ENCODE assay signal across 8 cellular contexts in genomic region chr15:68795298-68795848, GRCh38. TPM values are rescaled to one million over a fixed set of nuclear protein-coding genes. Genes with fewer than 3 reads are reported as not detected.
DNase-seq lines count a peak whose midpoint lies in the region; TF ChIP-seq lines count a peak whose summit lies in the region.

No MANE protein-coding gene starts in this region.

- TF ChIP-seq CTCF in H9 (conservative IDR thresholded peaks at IDR 0.05), result no peak
- TF ChIP-seq CTCF in neural progenitor cell (IDR thresholded peaks at IDR 0.05), result no peak

- no peaks in the 10 kb centered on the region for H3K23me2 ChIP-seq in H9 (ENCODE audit: insufficient read length, low read depth, low read length, poor library complexity, severe bottlenecking)

- H3K9me3 ChIP-seq in H9 (ENCODE audit: control insufficient read depth, low read depth, low read length), result no peaks in the 10 kb centered on the region
- H3K9me3 ChIP-seq in neural progenitor cell (ENCODE audit: low read depth), result no peaks in the 10 kb centered on the region

- H3K36me3 ChIP-seq in neural progenitor cell, result no peaks in the 10 kb centered on the region

- H3K27me3 Mint-ChIP-seq in H9 (ENCODE audit: low read depth) (no peaks in the 10 kb centered on the region), neural progenitor cell (ENCODE audit: insufficient read depth, low read depth) (no peaks in the 10 kb centered on the region)

- H3K4me1 Mint-ChIP-seq in H9, result peaks cover 87 to 88% of the 10 kb centered on the region in 2 experiments
- peaks cover 90% of the 10 kb centered on the region for H3K4me1 Mint-ChIP-seq in neural progenitor cell

- peak overlapping the region; percentile 27 for H3K4me3 ChIP-seq in neural progenitor cell

- peak overlapping the region; percentile 16 to 57; a peak in 3 of 5 replicates for H3K4me3 Mint-ChIP-seq in H9
- H3K4me3 Mint-ChIP-seq in neural progenitor cell, result peak overlapping the region; percentile 55

- H3K56ac ChIP-seq in H9 (ENCODE audit: insufficient read length, low read depth, low read length), result no peak overlapping the region

- peak overlapping the region; percentile 34 for H4K91ac ChIP-seq in H9 (ENCODE audit: insufficient read length, low read depth, low read length)

- H3K27ac ChIP-seq in H9 (ENCODE audit: insufficient read length, low read depth, low read length) (peak overlapping the region; percentile 2), neural progenitor cell (peak overlapping the region; percentile 72), substantia nigra (ENCODE audit: low read depth, low read length, poor library complexity, severe bottlenecking) (peak overlapping the region; percentile 99)

- H3K18ac ChIP-seq in H9 (ENCODE audit: insufficient read length, low read depth, low read length), result peak overlapping the region; percentile 58

- H3K14ac ChIP-seq in H9 (ENCODE audit: insufficient read depth, low read length), result peak overlapping the region; percentile 54; the same call in 1 of the 2 replicates

- peaks cover 2 to 21% (median 13%) of the 10 kb centered on the region in 3 experiments; a peak in 6 of 7 replicates for H3K36me3 Mint-ChIP-seq in H9 (ENCODE audit: insufficient read depth in 1 of 3, low read depth in 3 of 3)
- peaks cover 18% of the 10 kb centered on the region for H3K36me3 Mint-ChIP-seq in neural progenitor cell

- H4K8ac ChIP-seq in H9 (replicated peaks; ENCODE audit: insufficient read length, low read depth, low read length), result no peak overlapping the region

- H3K4me1 ChIP-seq in H9 (ENCODE audit: insufficient read depth, low read length) (peaks cover 35% of the 10 kb centered on the region; the same call in 1 of the 2 replicates), neural progenitor cell (peaks cover 56% of the 10 kb centered on the region)

- no peak overlapping the region for H2BK20ac ChIP-seq in H9 (ENCODE audit: low read depth, low read length, poor library complexity, severe bottlenecking)

- H3K4ac ChIP-seq in H9 (ENCODE audit: low read depth, low read length), result no peak overlapping the region; the same call in 1 of the 2 replicates

- H2BK120ac ChIP-seq in H9 (ENCODE audit: low read depth, low read length, poor library complexity, severe bottlenecking), result no peak overlapping the region

- H3T11ph ChIP-seq in H9 (ENCODE audit: low read length), result no peak overlapping the region

- no peaks in the 10 kb centered on the region for H4K20me1 ChIP-seq in H9 (ENCODE audit: control insufficient read depth, insufficient read depth, insufficient read length)
- peaks cover 100% of the 10 kb centered on the region for H4K20me1 ChIP-seq in neural progenitor cell (ENCODE audit: low read depth)

- H2AFZ ChIP-seq in H9 (ENCODE audit: low read length) (no peak overlapping the region), neural progenitor cell (replicated peaks) (no peak overlapping the region)

- H3F3A ChIP-seq in neural progenitor cell (ENCODE audit: low read depth), result peaks cover 15% of the 10 kb centered on the region

- peak overlapping the region; percentile 25 for H3K9ac ChIP-seq in H9 (ENCODE audit: extremely low read depth, insufficient read length, low read length)
- no peak overlapping the region for H3K9ac ChIP-seq in neural progenitor cell

- no peak overlapping the region for H4K5ac ChIP-seq in H9 (ENCODE audit: insufficient read length, low read depth, low read length)

- no peak overlapping the region for H2AK5ac ChIP-seq in H9 (ENCODE audit: insufficient read length, low read length)

- no peak overlapping the region for H2BK5ac ChIP-seq in H9 (ENCODE audit: insufficient read length, low read length)

- H2BK12ac ChIP-seq in H9 (ENCODE audit: insufficient read length, low read depth, low read length), result no peak overlapping the region

- H3K27ac Mint-ChIP-seq in H9 (peak overlapping the region; percentile 78 to 92 (median 80); a peak in 6 of 7 replicates), neural progenitor cell (peak overlapping the region; percentile 75)

- H3K4me2 ChIP-seq in H9 (ENCODE audit: insufficient read depth, insufficient read length, low read length) (peak overlapping the region; percentile 20), neural progenitor cell (peak overlapping the region; percentile 65)

- H3K79me1 ChIP-seq in H9 (ENCODE audit: insufficient read depth, low read depth, low read length, poor library complexity, severe bottlenecking), result peaks cover 22% of the 10 kb centered on the region

- DNase-seq in COR-L47 (lab: John Stamatoyannopoulos, UW) (peak; percentile 95), H9 (peak; percentile 94), NOMO-1 treated with dmso at 0.1 percent for 144 hours (lab: John Stamatoyannopoulos, UW; ENCODE audit: unreplicated experiment) (peak; percentile 88), germinal center (ENCODE audit: low spot score) (peak; percentile 83), neural progenitor cell (ENCODE audit: low spot score) (peak; percentile 96), substantia nigra (lab: John Stamatoyannopoulos, UW) (peak; percentile 33 to 96 (median 88)), OCI-M1 (lab: John Stamatoyannopoulos, UW) (no peak)
- peak; percentile 61 for DNase-seq in activated naive CD4-positive, alpha-beta T cell treated with anti-CD3 and anti-CD28 coated beads, Interleukin-2, amount 50 U/mL, for 16 hours

- no peak overlapping the region for H3K23ac ChIP-seq in H9 (ENCODE audit: insufficient read length, low read depth, low read length)

- no CpG with 5 or more reads among the region's 20 CpGs for WGBS in H9 (ENCODE audit: extremely low coverage, insufficient read length, low lambda C conversion rate)

- H3K27me3 ChIP-seq in H9 (ENCODE audit: insufficient read depth, low read length) (no peaks in the 10 kb centered on the region), neural progenitor cell (no peaks in the 10 kb centered on the region)

- H3K9me3 Mint-ChIP-seq in H9 (0 out of 5 replicates have a peak, but pooled peaks cover 0 to 1% of the 10 kb centered on the region in 2 experiments), neural progenitor cell (no peaks in the 10 kb centered on the region)

- H2BK15ac ChIP-seq in H9 (ENCODE audit: low read depth, low read length), result no peak overlapping the region

- peaks cover 32% of the 10 kb centered on the region; the same call in 1 of the 2 replicates for H3K79me2 ChIP-seq in H9 (ENCODE audit: insufficient read depth, low read length)
- peaks cover 100% of the 10 kb centered on the region for H3K79me2 ChIP-seq in neural progenitor cell (ENCODE audit: low read depth)

RNA-seq across cellular contexts. Expression of gene ANP32A, which starts 25.3 kb away (rescaled TPM):
- total RNA-seq in H9 (2021), result 318 and 322 TPM in 2 replicates
- 250 and 333 TPM in 2 replicates for total RNA-seq in neural progenitor cell (ENCODE audit: low replicate concordance)

Comparison
In these comparisons a context has a peak if more than half of its experiments do, and no peak if none do; other contexts are left out.
1. H3K27ac ChIP-seq: peak in every context shown above with its lines; median percentile 99 in substantia nigra; 72 in neural progenitor cell; 2 in H9.